In genomic region chr5:76406567-76407155, GRCh38 we compare ENCODE assay signal across 17 cellular contexts. TPM values are rescaled to one million over a fixed set of nuclear protein-coding genes. Genes with fewer than 3 reads are reported as not detected.
DNase-seq lines count a peak whose midpoint lies in the region; ATAC-seq lines count a peak whose summit lies in the region.
"Had no signal": no experiment of that assay in that cellular context is flagged by ENCODE, and none has a peak within 500 bp of the region (broad histone marks: within the 10 kb centered on the region; RNA-seq: fewer than 3 reads in every experiment).

No MANE protein-coding gene starts in this region.

- H3K9me3 ChIP-seq in BLaER1 treated with 17β-estradiol and CSF1 and Interleukin-3, amounts not matched to agents 10 nM and 100 nM (replicated peaks in 1 of 11), result peaks cover 0 to 10% (median 0%) of the 10 kb centered on the region in 11 experiments; a peak in 2 of 22 replicates
- no peaks in the 10 kb centered on the region for H3K9me3 ChIP-seq in CD8-positive, alpha-beta memory T cell (ENCODE audit: low read length)
- H3K9me3 ChIP-seq: left ventricle myocardium inferior, thoracic aorta had no signal

- H4K20me1 ChIP-seq in BLaER1 treated with 17β-estradiol and CSF1 and Interleukin-3, amounts not matched to agents 10 nM and 100 nM, result peaks cover 41 to 74% (median 65%) of the 10 kb centered on the region in 11 experiments; a peak in 21 of 22 replicates

- no peak for DNase-seq in CD8-positive, alpha-beta memory T cell
- peak; percentile 61 for DNase-seq in OCI-M1 (lab: John Stamatoyannopoulos, UW)
- no peak for DNase-seq in stimulated activated CD4-positive, alpha-beta T cell treated with anti-CD3 and anti-CD28 coated beads, Interleukin-2, amount 100 ng/mL, for 24 hours
- DNase-seq in RPMI8226, result no peak
- DNase-seq: activated B cell treated with CpG ODN at 0.5 μM for 24 hours, DND-41, left ventricle myocardium inferior, naive B cell, NCI-H187 treated with DMSO at 0.1 percent for 48 hours, NCI-H446 treated with DMSO at 0.1 percent for 48 hours, PC-3 had no signal

- H3K36me3 Mint-ChIP-seq in CD8-positive, alpha-beta memory T cell, result peaks cover 4 to 40% (median 11%) of the 10 kb centered on the region in 3 donors
- H3K36me3 Mint-ChIP-seq in dendritic cell treated with granulocyte-macrophage colony-stimulating factor and Interleukin-4, amounts not matched to agents 40 ng/mL and 50 ng/mL, for 4 days (ENCODE audit: low read depth), result peaks cover 24% of the 10 kb centered on the region
- H3K36me3 Mint-ChIP-seq: naive B cell had no signal

- H3K27ac ChIP-seq in BLaER1 treated with 17β-estradiol and CSF1 and Interleukin-3, amounts not matched to agents 10 nM and 100 nM, result peak overlapping the region; percentile 42 to 100 (median 99); a peak in 18 of 22 replicates
- no peak overlapping the region for H3K27ac ChIP-seq in CD8-positive, alpha-beta memory T cell (ENCODE audit: low read depth, low read length)
- H3K27ac ChIP-seq: left ventricle myocardium inferior, thoracic aorta had no signal

- peak overlapping the region in 8 of 11 experiments; percentile 2 to 100 (median 65); a peak in 14 of 22 replicates for H3K9ac ChIP-seq in BLaER1 treated with 17β-estradiol and CSF1 and Interleukin-3, amounts not matched to agents 10 nM and 100 nM

- CTCF ChIA-PET in CD8-positive, alpha-beta memory T cell (lab: Charles Lee), result interaction anchor here (1.0 to 1.5 kb wide), 3 partner anchors 13 to 138 kb away, joined by 3 read pairs; no protein-coding TSS in a partner anchor

- peaks cover 0 to 3% of the 10 kb centered on the region in 2 donors for H3K27me3 Mint-ChIP-seq in CD8-positive, alpha-beta memory T cell
- no peaks in the 10 kb centered on the region for H3K27me3 Mint-ChIP-seq in dendritic cell treated with granulocyte-macrophage colony-stimulating factor and Interleukin-4, amounts not matched to agents 40 ng/mL and 50 ng/mL, for 4 days
- H3K27me3 Mint-ChIP-seq: activated B cell treated with CpG ODN at 0.5 μM for 24 hours, B cell, naive B cell had no signal

- H3K4me3 ChIP-seq in BLaER1 treated with 17β-estradiol and CSF1 and Interleukin-3, amounts not matched to agents 10 nM and 100 nM, result peak overlapping the region in 9 of 10 experiments; percentile 2 to 97 (median 93); a peak in 13 of 20 replicates
- H3K4me3 ChIP-seq in CD8-positive, alpha-beta memory T cell (ENCODE audit: low read length), result no peak overlapping the region
- H3K4me3 ChIP-seq: left ventricle myocardium inferior, thoracic aorta had no signal

- peaks cover 76 to 82% (median 81%) of the 10 kb centered on the region in 3 donors for H3K4me1 Mint-ChIP-seq in CD8-positive, alpha-beta memory T cell
- peaks cover 65% of the 10 kb centered on the region for H3K4me1 Mint-ChIP-seq in dendritic cell treated with granulocyte-macrophage colony-stimulating factor and Interleukin-4, amounts not matched to agents 40 ng/mL and 50 ng/mL, for 4 days (ENCODE audit: low read depth)

- intact Hi-C loops in dendritic cell treated with granulocyte-macrophage colony-stimulating factor and Interleukin-4, amounts not matched to agents 40 ng/mL and 50 ng/mL, for 4 days (cut with micrococcal nuclease), result loop anchor here (5.0 to 10.0 kb wide), 4 partner anchors 74 to 892 kb away; partner anchors contain the start of genes CERT1 and POLK

- H3K4me2 ChIP-seq in BLaER1 treated with 17β-estradiol and CSF1 and Interleukin-3, amounts not matched to agents 10 nM and 100 nM, result peak overlapping the region; percentile 83 to 98 (median 95)

- H3K36me3 ChIP-seq in BLaER1 treated with 17β-estradiol and CSF1 and Interleukin-3, amounts not matched to agents 10 nM and 100 nM, result peaks cover 10 to 48% (median 23%) of the 10 kb centered on the region in 11 experiments; a peak in 17 of 22 replicates
- no peaks in the 10 kb centered on the region for H3K36me3 ChIP-seq in CD8-positive, alpha-beta memory T cell (ENCODE audit: insufficient read depth, low read length)
- H3K36me3 ChIP-seq: left ventricle myocardium inferior, thoracic aorta had no signal

- no peaks in the 10 kb centered on the region for H3K27me3 ChIP-seq in BLaER1 treated with 17β-estradiol and CSF1 and Interleukin-3, amounts not matched to agents 10 nM and 100 nM
- H3K27me3 ChIP-seq in CD8-positive, alpha-beta memory T cell (ENCODE audit: insufficient read depth, low read length, poor library complexity, severe bottlenecking), result no peaks in the 10 kb centered on the region

- H3K4me3 Mint-ChIP-seq in CD8-positive, alpha-beta memory T cell, result peak overlapping the region; percentile 19 to 97 (median 72)
- H3K4me3 Mint-ChIP-seq in dendritic cell treated with granulocyte-macrophage colony-stimulating factor and Interleukin-4, amounts not matched to agents 40 ng/mL and 50 ng/mL, for 4 days, result peak overlapping the region; percentile 20
- H3K4me3 Mint-ChIP-seq: activated B cell treated with CpG ODN at 0.5 μM for 24 hours, B cell had no signal

- peak overlapping the region; percentile 18 to 99 (median 54) for H3K27ac Mint-ChIP-seq in CD8-positive, alpha-beta memory T cell
- no peak overlapping the region for H3K27ac Mint-ChIP-seq in dendritic cell treated with granulocyte-macrophage colony-stimulating factor and Interleukin-4, amounts not matched to agents 40 ng/mL and 50 ng/mL, for 4 days

- ATAC-seq in HG02870 (IDR thresholded peaks at IDR 0.05; ENCODE audit: unreplicated experiment) (no peak), HG03460 (IDR thresholded peaks at IDR 0.05; ENCODE audit: unreplicated experiment) (no peak)
- ATAC-seq: PC-3 had no signal

- H3K4me1 ChIP-seq in BLaER1 treated with 17β-estradiol and CSF1 and Interleukin-3, amounts not matched to agents 10 nM and 100 nM, result peaks cover 39 to 67% (median 57%) of the 10 kb centered on the region in 10 experiments
- H3K4me1 ChIP-seq in CD8-positive, alpha-beta memory T cell (ENCODE audit: insufficient read depth, low read length), result peaks cover 36% of the 10 kb centered on the region

- POLR2A ChIA-PET in CD8-positive, alpha-beta memory T cell (lab: Charles Lee), result no interaction called here

- H3K9me3 Mint-ChIP-seq in CD8-positive, alpha-beta memory T cell, result peaks cover 0 to 3% (median 0%) of the 10 kb centered on the region in 5 donors
- H3K9me3 Mint-ChIP-seq in dendritic cell treated with granulocyte-macrophage colony-stimulating factor and Interleukin-4, amounts not matched to agents 40 ng/mL and 50 ng/mL, for 4 days, result no peaks in the 10 kb centered on the region
- H3K9me3 Mint-ChIP-seq: naive B cell had no signal

RNA-seq across cellular contexts. Expression of gene IQGAP2, which starts 3.6 kb away (rescaled TPM):
- 10 to 100 TPM; 51.4 to 62.5 TPM for total RNA-seq in CD8-positive, alpha-beta memory T cell
- polyA plus RNA-seq in CD8-positive, alpha-beta memory T cell, result 70.5 TPM
- total RNA-seq: PC-3 had no signal
